In the genomic region with DNA sequence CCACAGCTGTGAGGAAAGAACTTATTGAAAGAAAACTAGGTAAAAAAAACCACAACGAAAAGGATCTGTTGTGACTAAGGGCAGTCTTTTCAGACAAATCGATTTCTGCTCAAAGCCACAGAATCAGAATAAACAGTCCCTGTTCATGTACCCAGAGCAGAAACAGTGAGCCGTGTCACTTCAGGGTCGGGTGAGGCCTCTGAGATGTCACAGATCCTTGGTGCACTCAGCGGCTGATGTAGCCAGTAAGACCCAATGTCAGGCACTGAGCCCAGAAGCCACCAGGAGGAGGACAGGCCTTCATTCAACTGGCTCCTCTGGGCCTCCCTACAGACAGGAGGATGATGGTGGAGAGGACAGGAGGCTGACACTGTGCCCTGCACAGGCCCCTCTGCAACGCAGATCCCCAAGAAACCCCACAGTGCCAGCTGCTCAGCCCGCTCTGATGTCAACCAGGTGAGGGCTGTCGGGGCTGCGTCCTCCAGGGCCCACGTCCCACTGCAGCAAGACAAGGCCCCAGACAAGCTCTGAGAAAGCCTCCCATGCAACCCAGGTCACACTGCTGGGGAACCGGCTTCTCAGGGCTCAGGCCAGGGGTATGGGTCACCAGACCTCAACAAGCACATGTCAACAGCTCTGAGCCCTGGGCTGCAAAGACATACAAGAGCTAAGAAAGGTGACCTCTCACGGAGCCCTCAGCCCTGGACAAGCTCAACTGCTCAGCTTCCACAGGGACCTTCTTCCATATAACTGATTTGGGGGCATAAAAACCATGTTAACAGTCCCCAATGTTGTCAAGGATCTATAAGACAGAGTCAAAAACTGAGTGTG, we compare ENCODE assay signal across 17 cellular contexts.
DNase-seq lines count a peak whose midpoint lies in the region; ATAC-seq and TF ChIP-seq lines count a peak whose summit lies in the region.
"Had no signal": no experiment of that assay in that cellular context is flagged by ENCODE, and none has a peak within 500 bp of the region (broad histone marks: within the 10 kb centered on the region; RNA-seq: fewer than 3 reads in every experiment).

No MANE protein-coding gene starts in this region.

- no peaks in the 10 kb centered on the region for H3K4me1 Mint-ChIP-seq in stimulated activated naive CD8-positive, alpha-beta T cell treated with anti-CD3 and anti-CD28 coated beads, Interleukin-15, amount 100 ng/mL, for 72 hours
- H3K4me1 Mint-ChIP-seq: CD14-positive monocyte had no signal

- ATAC-seq in stimulated activated naive CD8-positive, alpha-beta T cell treated with anti-CD3 and anti-CD28 coated beads, Interleukin-15, amount 100 ng/mL, for 72 hours: peak; percentile 44
- ATAC-seq in stimulated activated naive CD8-positive, alpha-beta T cell treated with anti-CD3 and anti-CD28 coated beads, Interleukin-15, Interleukin-2, amounts not matched to agents 100 U/mL and 50 U/mL, for 24 hours: no peak
- ATAC-seq in esophagus mucosa (peak; percentile 16), HG03378 (IDR thresholded peaks at IDR 0.05; ENCODE audit: unreplicated experiment) (no peak)
- ATAC-seq: HCT116, K562 had no signal

- no peaks in the 10 kb centered on the region for H3K4me1 ChIP-seq in trophoblast cell (ENCODE audit: control insufficient read depth in 1 of 2, insufficient read depth in 2 of 2, low read length in 2 of 2)
- H3K4me1 ChIP-seq in adrenal gland (replicated peaks in 1 of 2): peaks cover 5 to 11% of the 10 kb centered on the region in 2 donors

- TF ChIP-seq POLR2A in adrenal gland (IDR thresholded peaks at IDR 0.05): no peak

- H2AFZ ChIP-seq in trophoblast cell (ENCODE audit: insufficient read depth, low read length, poor library complexity): no peak overlapping the region

- no peak overlapping the region for H2BK120ac ChIP-seq in trophoblast cell (ENCODE audit: insufficient read depth, low read length, poor library complexity)

- H3K9me3 ChIP-seq in trophoblast cell (ENCODE audit: insufficient read depth, low read depth, low read length): no peaks in the 10 kb centered on the region
- no peaks in the 10 kb centered on the region for H3K9me3 ChIP-seq in adrenal gland (replicated peaks in 1 of 3)
- H3K9me3 ChIP-seq in MG63: no peaks in the 10 kb centered on the region
- H3K9me3 ChIP-seq: SJSA1 had no signal

- H3K9ac ChIP-seq in trophoblast cell (ENCODE audit: low read length): no peak overlapping the region

- no peak overlapping the region for H2AK5ac ChIP-seq in trophoblast cell (ENCODE audit: low read length)

- no peaks in the 10 kb centered on the region for H3K9me3 Mint-ChIP-seq in stimulated activated naive CD8-positive, alpha-beta T cell treated with anti-CD3 and anti-CD28 coated beads, Interleukin-15, amount 100 ng/mL, for 72 hours
- H3K9me3 Mint-ChIP-seq: CD14-positive monocyte had no signal

- no CpG with 5 or more reads among the region's 12 CpGs for WGBS in trophoblast cell (ENCODE audit: extremely low coverage, insufficient coverage, insufficient read length)
- WGBS in adrenal gland, 4 donors: 77 to 88% (median 83%) methylated on average over 6 to 12 of the region's 12 CpGs

- H3K23ac ChIP-seq in trophoblast cell (ENCODE audit: low read length): no peak overlapping the region

- H3K4me3 Mint-ChIP-seq in stimulated activated naive CD8-positive, alpha-beta T cell treated with anti-CD3 and anti-CD28 coated beads, Interleukin-15, amount 100 ng/mL, for 72 hours: no peak overlapping the region
- H3K4me3 Mint-ChIP-seq: CD14-positive monocyte had no signal

- no peak overlapping the region for H4K91ac ChIP-seq in trophoblast cell (ENCODE audit: low read depth, low read length)

- no peak overlapping the region for H3K27ac Mint-ChIP-seq in stimulated activated naive CD8-positive, alpha-beta T cell treated with anti-CD3 and anti-CD28 coated beads, Interleukin-15, amount 100 ng/mL, for 72 hours
- H3K27ac Mint-ChIP-seq: CD14-positive monocyte had no signal

- no peaks in the 10 kb centered on the region for H3K79me2 ChIP-seq in trophoblast cell (ENCODE audit: control insufficient read depth, insufficient read depth, low read length, poor library complexity)

- H3K4ac ChIP-seq in trophoblast cell (ENCODE audit: low read depth, low read length): no peak overlapping the region

- no peak overlapping the region for H4K12ac ChIP-seq in trophoblast cell (ENCODE audit: low read depth, low read length)

- no peak overlapping the region for H2BK5ac ChIP-seq in trophoblast cell (ENCODE audit: low read depth, low read length, poor library complexity)

- no peak overlapping the region for H4K8ac ChIP-seq in trophoblast cell (ENCODE audit: low read depth, low read length)

- no peaks in the 10 kb centered on the region for H3K27me3 Mint-ChIP-seq in stimulated activated naive CD8-positive, alpha-beta T cell treated with anti-CD3 and anti-CD28 coated beads, Interleukin-15, amount 100 ng/mL, for 72 hours

- H3K4me3 ChIP-seq in trophoblast cell (ENCODE audit: low read depth, low read length): peak overlapping the region; percentile 45
- H3K4me3 ChIP-seq in adrenal gland: no peak overlapping the region
- no peak overlapping the region for H3K4me3 ChIP-seq in MG63
- H3K4me3 ChIP-seq: K562, SJSA1 had no signal

- intact Hi-C loops in adrenal gland (cut with DNase I): no loop called here

- H3K36me3 ChIP-seq in trophoblast cell (ENCODE audit: control insufficient read depth in 1 of 2, insufficient read depth in 2 of 2, low read length in 2 of 2) (no peaks in the 10 kb centered on the region), adrenal gland (replicated peaks in 1 of 2) (no peaks in the 10 kb centered on the region), MG63 (no peaks in the 10 kb centered on the region)
- H3K36me3 ChIP-seq: SJSA1 had no signal

- H3K27ac ChIP-seq in trophoblast cell (ENCODE audit: low read depth, low read length) (no peak overlapping the region), adrenal gland (no peak overlapping the region)
- H3K27ac ChIP-seq: SJSA1 had no signal

- TF ChIP-seq CTCF in adrenal gland (IDR thresholded peaks at IDR 0.05): no peak

- H3K79me1 ChIP-seq in trophoblast cell (ENCODE audit: low read length): no peaks in the 10 kb centered on the region

- no peak overlapping the region for H3K18ac ChIP-seq in trophoblast cell (ENCODE audit: low read length)

- no peak overlapping the region for H3K4me2 ChIP-seq in trophoblast cell (ENCODE audit: low read length)

- no peak for DNase-seq in stimulated activated naive CD8-positive, alpha-beta T cell treated with anti-CD3 and anti-CD28 coated beads, Interleukin-15, amount 100 ng/mL, for 72 hours
- no peak for DNase-seq in stimulated activated naive CD8-positive, alpha-beta T cell treated with anti-CD3 and anti-CD28 coated beads, Interleukin-15, Interleukin-2, amounts not matched to agents 100 U/mL and 50 U/mL, for 24 hours
- DNase-seq in trophoblast cell: no peak
- DNase-seq in adrenal gland: no peak
- DNase-seq in activated CD4-positive, CD25-positive, alpha-beta regulatory T cell treated with anti-CD3 and anti-CD28 coated beads, Interleukin-2, amount 50 U/mL, for 72 hours: no peak
- no peak for DNase-seq in MG63
- DNase-seq: COR-L47, DMS153, NCI-H1436, NCI-H2081, NCI-H524 had no signal

- H3K27me3 ChIP-seq in trophoblast cell (ENCODE audit: insufficient read depth, low read length) (no peaks in the 10 kb centered on the region), adrenal gland (no peaks in the 10 kb centered on the region), MG63 (no peaks in the 10 kb centered on the region)
- H3K27me3 ChIP-seq: SJSA1 had no signal

- H3K14ac ChIP-seq in trophoblast cell (ENCODE audit: low read length): no peak overlapping the region

- H2BK12ac ChIP-seq in trophoblast cell (ENCODE audit: low read length): no peak overlapping the region

Comparison
In these comparisons a context has a peak if more than half of its experiments do, and no peak if none do; other contexts are left out.
1. ATAC-seq: peak in stimulated activated naive CD8-positive, alpha-beta T cell treated with anti-CD3 and anti-CD28 coated beads, Interleukin-15, amount 100 ng/mL, for 72 hours (single experiment) and esophagus mucosa (single experiment); none in stimulated activated naive CD8-positive, alpha-beta T cell treated with anti-CD3 and anti-CD28 coated beads, Interleukin-15, Interleukin-2, amounts not matched to agents 100 U/mL and 50 U/mL, for 24 hours (single experiment) and HG03378 (single experiment).